21 cellular contexts compared by ENCODE assay signal in genomic region chr11:123549901-123550619, GRCh38.
DNase-seq lines count a peak whose midpoint lies in the region; FAIRE-seq and TF ChIP-seq lines count a peak whose summit lies in the region.
"Had no signal": no experiment of that assay in that cellular context is flagged by ENCODE, and none has a peak within 500 bp of the region (broad histone marks: within the 10 kb centered on the region; RNA-seq: fewer than 3 reads in every experiment).

No MANE protein-coding gene starts in this region.

- TF ChIP-seq CTCF in adrenal gland (IDR thresholded peaks at IDR 0.05) = no peak
- TF ChIP-seq CTCF in osteoblast (IDR thresholded peaks at IDR 0.05; ENCODE audit: extremely low read depth, low read depth, low read length) = no peak

- H3K36me3 ChIP-seq in Karpas-422 (ENCODE audit: insufficient read depth, low read length) = peaks cover 3% of the 10 kb centered on the region
- no peaks in the 10 kb centered on the region for H3K36me3 ChIP-seq in adrenal gland (replicated peaks in 1 of 2)
- H3K36me3 ChIP-seq in osteoblast (ENCODE audit: insufficient read depth, low read length) = no peaks in the 10 kb centered on the region
- H3K36me3 ChIP-seq: right atrium auricular region had no signal

- no peak overlapping the region for H3K4me2 ChIP-seq in Karpas-422 (ENCODE audit: low read depth, low read length, poor library complexity, severe bottlenecking)
- peak overlapping the region; percentile 25 for H3K4me2 ChIP-seq in osteoblast (ENCODE audit: insufficient read depth, low read length)
- H3K4me2 ChIP-seq: A549, PC-9 had no signal

- H3K4me3 ChIP-seq in Karpas-422 (ENCODE audit: low read length) (no peak overlapping the region), adrenal gland (no peak overlapping the region), osteoblast (ENCODE audit: insufficient read depth, low read length) (no peak overlapping the region)
- H3K4me3 ChIP-seq: A549, lung, PC-9, right atrium auricular region had no signal

- no peak overlapping the region for H3K27ac Mint-ChIP-seq in T-helper 2 cell treated with Interferon-gamma antibody and Interleukin-4, amounts not matched to agents 5 μg/mL and 100 μg/mL, for 36 hours
- H3K27ac Mint-ChIP-seq: natural killer cell treated with Interleukin-12 subunit alpha and Interleukin-12 subunit beta and Interleukin-15 and Interleukin-18, amount 100 ng/mL, for 72 hours; stimulated activated memory B cell treated with anti-CD40 and anti-IgM and Interleukin-4, amounts not matched to agents 10 μg/mL and 1 μg/mL and 100 μg/mL, for 72 hours had no signal

- no peak overlapping the region for H3K9ac ChIP-seq in Karpas-422 (ENCODE audit: low read length)

- DNase-seq in T-helper 2 cell treated with Interferon-gamma antibody and Interleukin-4, amounts not matched to agents 5 μg/mL and 100 μg/mL, for 36 hours (ENCODE audit: low spot score) = peak; percentile 31
- no peak for DNase-seq in T-helper 2 cell
- DNase-seq in Karpas-422 = no peak
- DNase-seq in adrenal gland = peak in 2 of 7 donors; percentile 30 to 58
- peak; percentile 44 for DNase-seq in osteoblast (ENCODE audit: insufficient read length, low spot score, missing footprints)
- DNase-seq in GOT3 (lab: John Stamatoyannopoulos, UW) = no peak
- no peak for DNase-seq in DMS153 (lab: John Stamatoyannopoulos, UW)
- no peak for DNase-seq in HTR-8/SVneo (ENCODE audit: insufficient read length, low spot score)
- DNase-seq: activated effector memory CD4-positive, alpha-beta T cell treated with anti-CD3 and anti-CD28 coated beads, Interleukin-2, amount 50 U/mL, for 16 hours; effector CD4-positive, alpha-beta T cell; foreskin melanocyte; GDM1; NCI-H1105 treated with DMSO at 0.1 percent for 48 hours; NCI-H345; PC-9 had no signal

- peaks cover 89% of the 10 kb centered on the region for H3K4me1 ChIP-seq in Karpas-422 (ENCODE audit: low read length)
- H3K4me1 ChIP-seq in adrenal gland (replicated peaks in 1 of 2) = peaks cover 18 to 49% of the 10 kb centered on the region in 2 donors
- H3K4me1 ChIP-seq in osteoblast (ENCODE audit: insufficient read depth, low read length) = peaks cover 36% of the 10 kb centered on the region

- 51 to 69% (median 60%) methylated on average over 14 of the region's 14 CpGs for WGBS in adrenal gland, 4 donors

- intact Hi-C loops in adrenal gland (cut with DNase I) = loop anchor here (5.0 kb wide), 1 partner anchor 38 kb away; no protein-coding TSS in a partner anchor

- TF ChIP-seq POLR2A in adrenal gland (IDR thresholded peaks at IDR 0.05) = no peak

- H3K79me2 ChIP-seq in Karpas-422 (ENCODE audit: low read length) = peaks cover 79% of the 10 kb centered on the region
- H3K79me2 ChIP-seq in osteoblast (ENCODE audit: insufficient read depth, low read length) = peaks cover 42% of the 10 kb centered on the region

- H4K20me1 ChIP-seq in Karpas-422 (ENCODE audit: insufficient read depth, low read depth, low read length) (0 out of 2 replicates have a peak, but pooled peaks cover 3% of the 10 kb centered on the region), osteoblast (ENCODE audit: insufficient read depth, low read length) (peaks cover 10% of the 10 kb centered on the region)

- no peaks in the 10 kb centered on the region for H3K9me2 ChIP-seq in Karpas-422 (replicated peaks; ENCODE audit: insufficient read depth, low read length)

- FAIRE-seq in HTR-8/SVneo (lab: Jason Lieb, UNC) = no peak
- FAIRE-seq: A549, GM19239 had no signal

- no peaks in the 10 kb centered on the region for H3K9me3 Mint-ChIP-seq in T-helper 2 cell treated with Interferon-gamma antibody and Interleukin-4, amounts not matched to agents 5 μg/mL and 100 μg/mL, for 36 hours
- H3K9me3 Mint-ChIP-seq: natural killer cell treated with Interleukin-12 subunit alpha and Interleukin-12 subunit beta and Interleukin-15 and Interleukin-18, amount 100 ng/mL, for 72 hours; stimulated activated memory B cell treated with anti-CD40 and anti-IgM and Interleukin-4, amounts not matched to agents 10 μg/mL and 1 μg/mL and 100 μg/mL, for 72 hours had no signal

- no peaks in the 10 kb centered on the region for H3K27me3 Mint-ChIP-seq in T-helper 2 cell treated with Interferon-gamma antibody and Interleukin-4, amounts not matched to agents 5 μg/mL and 100 μg/mL, for 36 hours (ENCODE audit: low read depth)
- H3K27me3 Mint-ChIP-seq: stimulated activated memory B cell treated with anti-CD40 and anti-IgM and Interleukin-4, amounts not matched to agents 10 μg/mL and 1 μg/mL and 100 μg/mL, for 72 hours had no signal

- no peak overlapping the region for H2AFZ ChIP-seq in Karpas-422 (ENCODE audit: low read length)
- H2AFZ ChIP-seq in osteoblast (ENCODE audit: low read length) = no peak overlapping the region
- H2AFZ ChIP-seq: PC-9 had no signal

- no peaks in the 10 kb centered on the region for H3K9me3 ChIP-seq in Karpas-422 (ENCODE audit: low read length)
- no peaks in the 10 kb centered on the region for H3K9me3 ChIP-seq in adrenal gland (replicated peaks in 1 of 3)
- no peaks in the 10 kb centered on the region for H3K9me3 ChIP-seq in osteoblast (ENCODE audit: low read depth, low read length)
- H3K9me3 ChIP-seq: A549, right atrium auricular region had no signal

- H3K27me3 ChIP-seq in Karpas-422 (ENCODE audit: low read length) (no peaks in the 10 kb centered on the region), adrenal gland (no peaks in the 10 kb centered on the region), osteoblast (ENCODE audit: insufficient read depth, low read length) (no peaks in the 10 kb centered on the region)
- H3K27me3 ChIP-seq: right atrium auricular region had no signal

- H3K36me3 Mint-ChIP-seq in T-helper 2 cell treated with Interferon-gamma antibody and Interleukin-4, amounts not matched to agents 5 μg/mL and 100 μg/mL, for 36 hours (ENCODE audit: low read depth) = no peaks in the 10 kb centered on the region
- H3K36me3 Mint-ChIP-seq: natural killer cell treated with Interleukin-12 subunit alpha and Interleukin-12 subunit beta and Interleukin-15 and Interleukin-18, amount 100 ng/mL, for 72 hours; stimulated activated memory B cell treated with anti-CD40 and anti-IgM and Interleukin-4, amounts not matched to agents 10 μg/mL and 1 μg/mL and 100 μg/mL, for 72 hours had no signal

- H3K27ac ChIP-seq in Karpas-422 (ENCODE audit: low read length) = peak overlapping the region; percentile 47
- peak overlapping the region in 3 of 5 donors; percentile 29 to 66 (median 37) for H3K27ac ChIP-seq in adrenal gland
- no peak overlapping the region for H3K27ac ChIP-seq in osteoblast (ENCODE audit: low read depth, low read length)
- H3K27ac ChIP-seq: A549, PC-9, right atrium auricular region had no signal

- H3K4me1 Mint-ChIP-seq in T-helper 2 cell treated with Interferon-gamma antibody and Interleukin-4, amounts not matched to agents 5 μg/mL and 100 μg/mL, for 36 hours (ENCODE audit: low read depth) = peaks cover 1% of the 10 kb centered on the region
- H3K4me1 Mint-ChIP-seq: stimulated activated memory B cell treated with anti-CD40 and anti-IgM and Interleukin-4, amounts not matched to agents 10 μg/mL and 1 μg/mL and 100 μg/mL, for 72 hours had no signal

- no peak overlapping the region for H3K4me3 Mint-ChIP-seq in T-helper 2 cell treated with Interferon-gamma antibody and Interleukin-4, amounts not matched to agents 5 μg/mL and 100 μg/mL, for 36 hours
- H3K4me3 Mint-ChIP-seq: natural killer cell treated with Interleukin-12 subunit alpha and Interleukin-12 subunit beta and Interleukin-15 and Interleukin-18, amount 100 ng/mL, for 72 hours; stimulated activated memory B cell treated with anti-CD40 and anti-IgM and Interleukin-4, amounts not matched to agents 10 μg/mL and 1 μg/mL and 100 μg/mL, for 72 hours had no signal

Comparison
In these comparisons a context has a peak if more than half of its experiments do, and no peak if none do; other contexts are left out.
1. DNase-seq: peak in T-helper 2 cell treated with Interferon-gamma antibody and Interleukin-4, amounts not matched to agents 5 μg/mL and 100 μg/mL, for 36 hours (single experiment) and osteoblast (single experiment); none in T-helper 2 cell (0 of 5), Karpas-422 (single experiment), GOT3 (single experiment), DMS153 (single experiment) and HTR-8/SVneo (single experiment).